Comparison of ENCODE assay signal across 2 cellular contexts in genomic region chr19:57706346-57706745, GRCh38.
TF ChIP-seq lines count a peak whose summit lies in the region.

No MANE protein-coding gene starts in this region.

TF ChIP-seq in A549, 52 proteins besides CTCF, POLR2A, EP300 and RAD21:
- TF ChIP-seq HOXB5 (CRISPR knock-in tag; IDR thresholded peaks at IDR 0.05), result no peak
- no peak for TF ChIP-seq HMGXB4 (CRISPR knock-in tag; IDR thresholded peaks at IDR 0.05; ENCODE audit: borderline replicate concordance)
- TF ChIP-seq MAFK (IDR thresholded peaks at IDR 0.05; ENCODE audit: partially characterized antibody), result peak; percentile 80
- TF ChIP-seq MYC (IDR thresholded peaks at IDR 0.05; ENCODE audit: borderline replicate concordance, low read length), result no peak
TF ChIP-seq in A549: peak in this region for 1.

TF ChIP-seq in liver, 16 proteins besides CTCF, POLR2A, EP300 and RAD21:
- TF ChIP-seq NR2F2 (IDR thresholded peaks at IDR 0.05) (no peak), YY1 (IDR thresholded peaks at IDR 0.05) (no peak), FOXA1 (IDR thresholded peaks at IDR 0.05) (no peak), SP1 (IDR thresholded peaks at IDR 0.05) (no peak), EGR1 (IDR thresholded peaks at IDR 0.05; ENCODE audit: low read depth in 2 of 2) (no peak), TAF1 (conservative IDR thresholded peaks at IDR 0.05) (no peak), ATF3 (IDR thresholded peaks at IDR 0.05) (no peak), HNF4G (IDR thresholded peaks at IDR 0.05) (no peak), RXRA (IDR thresholded peaks at IDR 0.05) (no peak), REST (IDR thresholded peaks at IDR 0.05) (no peak), JUND (IDR thresholded peaks at IDR 0.05) (no peak), HNF4A (conservative IDR thresholded peaks at IDR 0.05) (no peak)
